ENCODE assay signal across 37 cellular contexts in the genomic region with DNA sequence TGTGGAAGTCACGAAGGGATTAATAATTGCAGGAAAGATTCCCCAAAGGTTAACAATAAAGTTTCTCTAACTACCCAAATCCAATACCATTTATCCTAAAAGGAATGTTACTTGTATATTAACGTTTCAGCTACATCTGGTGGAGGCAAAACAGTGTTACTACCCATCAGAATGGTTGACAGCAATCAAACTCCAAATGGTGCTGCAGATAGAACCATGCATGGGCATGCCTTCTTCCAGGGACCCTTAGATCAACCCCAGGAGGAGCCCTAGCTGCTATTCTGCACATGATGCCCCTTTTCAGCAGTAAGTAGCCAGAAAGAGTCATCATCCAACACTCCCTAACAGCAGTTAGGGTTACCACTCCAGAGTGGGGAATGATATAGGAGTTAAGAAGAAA.
DNase-seq lines count a peak whose midpoint lies in the region; ATAC-seq, FAIRE-seq and TF ChIP-seq lines count a peak whose summit lies in the region.
"Had no signal": no experiment of that assay in that cellular context is flagged by ENCODE, and none has a peak within 500 bp of the region (broad histone marks: within the 10 kb centered on the region; RNA-seq: fewer than 3 reads in every experiment).

No MANE protein-coding gene starts in this region.

- POLR2A ChIA-PET in HEK293 (lab: Yijun Ruan, JAX) (no interaction called here), K562 (lab: Yijun Ruan, JAX) (interaction anchor here (1.4 kb wide), 1 partner anchor 11 kb away, joined by 3 read pairs; no protein-coding TSS in a partner anchor), WTC11 (lab: Charles Lee) (no interaction called here)

- H4K20me1 ChIP-seq in K562 (replicated peaks; ENCODE audit: control insufficient read depth, insufficient read depth, low read length), result no peaks in the 10 kb centered on the region
- H4K20me1 ChIP-seq: BLaER1; BLaER1 treated with 17β-estradiol and CSF1 and Interleukin-3, amounts not matched to agents 10 nM and 100 nM had no signal

- H3K9me3 Mint-ChIP-seq in osteocyte (ENCODE audit: unreplicated experiment), result peaks cover 52% of the 10 kb centered on the region
- peaks cover 69% of the 10 kb centered on the region for H3K9me3 Mint-ChIP-seq in WTC11
- H3K9me3 Mint-ChIP-seq: CD4-positive, alpha-beta T cell; CD8-positive, alpha-beta memory T cell; CD8-positive, alpha-beta T cell had no signal

- no TSS peak for BruUV-seq in K562 (replicated peaks; lab: Mats Ljungman, UMichigan)

- ATAC-seq in K562 (no peak), left lobe of liver (no peak), WTC11 (no peak)
- ATAC-seq: A549; CD8-positive, alpha-beta T cell had no signal

- in situ Hi-C loops in K562 (cut with MboI), result no loop called here

- WGBS in K562 (ENCODE audit: insufficient coverage, low coverage, missing lambda C conversion rate), result 0% methylated on average over 2 of the region's 2 CpGs

- H3K4me1 Mint-ChIP-seq in osteocyte (ENCODE audit: unreplicated experiment), result no peaks in the 10 kb centered on the region
- 0 out of 2 replicates have a peak, but pooled peaks cover 2% of the 10 kb centered on the region for H3K4me1 Mint-ChIP-seq in WTC11
- H3K4me1 Mint-ChIP-seq: B cell; CD14-positive monocyte; CD4-positive, alpha-beta memory T cell; CD4-positive, CD25-positive, alpha-beta regulatory T cell; CD8-positive, alpha-beta memory T cell had no signal

- H3K27me3 Mint-ChIP-seq in osteocyte (ENCODE audit: unreplicated experiment) (no peaks in the 10 kb centered on the region), WTC11 (ENCODE audit: low read depth) (no peaks in the 10 kb centered on the region; the same call in 1 of the 2 replicates)

- H3K4me1 ChIP-seq in HEK293 (ENCODE audit: control insufficient read depth, insufficient read depth, low read length), result no peaks in the 10 kb centered on the region
- H3K4me1 ChIP-seq in K562 (replicated peaks in 1 of 2; ENCODE audit: control insufficient read depth in 2 of 2, insufficient read depth in 2 of 2, low read length in 2 of 2), result peaks cover 0 to 4% of the 10 kb centered on the region in 2 experiments; a peak in 2 of 5 replicates
- no peaks in the 10 kb centered on the region for H3K4me1 ChIP-seq in effector memory CD4-positive, alpha-beta T cell (ENCODE audit: control insufficient read depth, insufficient read depth, low read length, poor library complexity, severe bottlenecking)
- H3K4me1 ChIP-seq: A549, BE2C, Caco-2 had no signal

- H3K36me3 ChIP-seq in HEK293 (ENCODE audit: control insufficient read depth in 2 of 2, insufficient read depth in 1 of 2, low read length in 2 of 2) (no peaks in the 10 kb centered on the region), K562 (ENCODE audit: control insufficient read depth, insufficient read depth, low read length) (no peaks in the 10 kb centered on the region)
- no peaks in the 10 kb centered on the region for H3K36me3 ChIP-seq in effector memory CD4-positive, alpha-beta T cell (ENCODE audit: control insufficient read depth, insufficient read depth, low read length)
- H3K36me3 ChIP-seq: BE2C; BLaER1; BLaER1 treated with 17β-estradiol and CSF1 and Interleukin-3, amounts not matched to agents 10 nM and 100 nM had no signal

- H3K27me3 ChIP-seq in K562 (ENCODE audit: control insufficient read depth in 2 of 2, insufficient read depth in 2 of 2, low read length in 2 of 2), result no peaks in the 10 kb centered on the region
- no peaks in the 10 kb centered on the region for H3K27me3 ChIP-seq in effector memory CD4-positive, alpha-beta T cell (replicated peaks; ENCODE audit: control insufficient read depth, insufficient read depth, low read length, poor library complexity, severe bottlenecking)
- H3K27me3 ChIP-seq: BE2C; BLaER1; BLaER1 treated with 17β-estradiol and CSF1 and Interleukin-3, amounts not matched to agents 10 nM and 100 nM had no signal

- FAIRE-seq in K562 (lab: Jason Lieb, UNC), result peak; percentile 42
- FAIRE-seq: A204.1, A549, D721Med had no signal

- no peaks in the 10 kb centered on the region for H3K9me3 ChIP-seq in HEK293 (ENCODE audit: control insufficient read depth, insufficient read depth, low read depth, low read length)
- no peaks in the 10 kb centered on the region for H3K9me3 ChIP-seq in K562 (replicated peaks; ENCODE audit: control insufficient read depth, insufficient read depth, low read depth, low read length)
- no peaks in the 10 kb centered on the region for H3K9me3 ChIP-seq in effector memory CD4-positive, alpha-beta T cell (ENCODE audit: control insufficient read depth, low read length)
- H3K9me3 ChIP-seq: A549, BE2C had no signal

- no peak overlapping the region for H3K9ac ChIP-seq in K562 (ENCODE audit: insufficient read depth in 1 of 2, low read depth in 2 of 2, low read length in 2 of 2)
- H3K9ac ChIP-seq: BLaER1; BLaER1 treated with 17β-estradiol and CSF1 and Interleukin-3, amounts not matched to agents 10 nM and 100 nM had no signal

- no peaks in the 10 kb centered on the region for H3K9me1 ChIP-seq in K562 (ENCODE audit: control insufficient read depth, insufficient read depth, low read length)

- H3K27ac ChIP-seq in HEK293 (ENCODE audit: extremely low read depth, low read depth, low read length) (no peak overlapping the region), K562 (ENCODE audit: extremely low read depth, low read depth, low read length) (no peak overlapping the region)
- no peak overlapping the region for H3K27ac ChIP-seq in effector memory CD4-positive, alpha-beta T cell (ENCODE audit: insufficient read depth, low read length, poor library complexity, severe bottlenecking)
- H3K27ac ChIP-seq: 22Rv1; A549; BLaER1; BLaER1 treated with 17β-estradiol and CSF1 and Interleukin-3, amounts not matched to agents 10 nM and 100 nM; C4-2B had no signal

- CTCF ChIA-PET in HEK293 (lab: Yijun Ruan, JAX) (interaction anchor here (0.8 kb wide), 1 partner anchor 936 kb away, joined by 4 read pairs; no protein-coding TSS in a partner anchor), K562 (lab: Yijun Ruan, JAX; ENCODE audit: low intra/inter-chr PET ratio) (no interaction called here), WTC11 (lab: Charles Lee) (no interaction called here)

- no peaks in the 10 kb centered on the region for H3K36me3 Mint-ChIP-seq in osteocyte (ENCODE audit: unreplicated experiment)
- H3K36me3 Mint-ChIP-seq in WTC11, result peaks cover 37% of the 10 kb centered on the region
- H3K36me3 Mint-ChIP-seq: CD14-positive monocyte; CD4-positive, alpha-beta memory T cell; CD4-positive, CD25-positive, alpha-beta regulatory T cell; CD8-positive, alpha-beta memory T cell; CD8-positive, alpha-beta T cell had no signal

- no peak overlapping the region for H2AFZ ChIP-seq in K562 (ENCODE audit: low read depth, low read length)

- no peak overlapping the region for H3K4me2 ChIP-seq in K562 (ENCODE audit: insufficient read depth, low read length)
- H3K4me2 ChIP-seq: A549; BLaER1; BLaER1 treated with 17β-estradiol and CSF1 and Interleukin-3, amounts not matched to agents 10 nM and 100 nM had no signal

- intact Hi-C loops in K562 (cut with micrococcal nuclease), result no loop called here

- no peak for TF ChIP-seq POLR2A in K562 (conservative IDR thresholded peaks at IDR 0.05)

- TF ChIP-seq RAD21 in K562 (CRISPR knock-in tag; conservative IDR thresholded peaks at IDR 0.05 in 1 of 2, IDR thresholded peaks at IDR 0.05 in 1 of 2), result no peak

- H3K4me3 Mint-ChIP-seq in osteocyte (ENCODE audit: unreplicated experiment) (no peak overlapping the region), WTC11 (no peak overlapping the region)
- H3K4me3 Mint-ChIP-seq: B cell; CD14-positive monocyte; CD4-positive, alpha-beta memory T cell; CD4-positive, alpha-beta T cell; CD4-positive, CD25-positive, alpha-beta regulatory T cell; CD8-positive, alpha-beta memory T cell; CD8-positive, alpha-beta T cell had no signal

- DNase-seq in K562 (ENCODE audit: extremely low read depth in 1 of 4, low spot score in 3 of 4) (no peak), islet precursor cell (peak; percentile 1), osteocyte (ENCODE audit: extremely low spot score, unreplicated experiment) (peak; percentile 63), DMS153 treated with DMSO at 0.1 percent for 48 hours (lab: John Stamatoyannopoulos, UW; ENCODE audit: unreplicated experiment) (no peak), left lobe of liver (ENCODE audit: low spot score) (no peak), WTC11 (ENCODE audit: low spot score) (no peak)
- no peak for DNase-seq in effector memory CD4-positive, alpha-beta T cell
- DNase-seq: 8988T; ACHN; AML-193; BE2C; C1 segment of cervical spinal cord; Caco-2; Calu3; CD4-positive, alpha-beta memory T cell; CD4-positive, alpha-beta T cell; CD4-positive, CD25-positive, alpha-beta regulatory T cell; CD8-positive, alpha-beta memory T cell; COR-L47; DMS 273 treated with DMSO at 0.1 percent for 48 hours; DMS153; DMS53; DMS79; DMS79 treated with DMSO at 0.1 percent for 48 hours; DND-41; EL had no signal

- TF ChIP-seq EP300 in K562 (IDR thresholded peaks at IDR 0.05; ENCODE audit: low read length), result no peak

- H3K27ac Mint-ChIP-seq in osteocyte (ENCODE audit: unreplicated experiment) (no peak overlapping the region), WTC11 (no peak overlapping the region)
- H3K27ac Mint-ChIP-seq: B cell; CD14-positive monocyte; CD4-positive, alpha-beta memory T cell; CD4-positive, alpha-beta T cell; CD4-positive, CD25-positive, alpha-beta regulatory T cell; CD8-positive, alpha-beta memory T cell; CD8-positive, alpha-beta T cell had no signal

- no peak overlapping the region for H3K4me3 ChIP-seq in HEK293 (ENCODE audit: low read depth, low read length)
- no peak overlapping the region for H3K4me3 ChIP-seq in K562
- H3K4me3 ChIP-seq in effector memory CD4-positive, alpha-beta T cell (ENCODE audit: insufficient read depth, low read depth, low read length, poor library complexity, severe bottlenecking), result no peak overlapping the region
- H3K4me3 ChIP-seq: A549; BLaER1; BLaER1 treated with 17β-estradiol and CSF1 and Interleukin-3, amounts not matched to agents 10 nM and 100 nM had no signal

- no peaks in the 10 kb centered on the region for H3K79me2 ChIP-seq in K562 (ENCODE audit: control insufficient read depth, insufficient read depth, low read length)

- TF ChIP-seq CTCF in HEK293 (tag by site-specific recombination; IDR thresholded peaks at IDR 0.05), result no peak
- no peak for TF ChIP-seq CTCF in K562 (IDR thresholded peaks at IDR 0.05 in 2 of 3, conservative IDR thresholded peaks at IDR 0.05 in 1 of 3; ENCODE audit: insufficient read depth in 2 of 3, low read depth in 1 of 3, low read length in 3 of 3)
- TF ChIP-seq CTCF in osteocyte (IDR thresholded peaks at IDR 0.05), result no peak
- TF ChIP-seq CTCF in WTC11 (IDR thresholded peaks at IDR 0.05), result no peak

TF ChIP-seq in HEK293, 187 proteins besides CTCF, POLR2A, EP300 and RAD21 (continues in another document):
- TF ChIP-seq GLIS1 (tag by site-specific recombination; IDR thresholded peaks at IDR 0.05), result no peak
- TF ChIP-seq SETDB1 (IDR thresholded peaks at IDR 0.05; ENCODE audit: insufficient read length, low read length), result peak; percentile 88

TF ChIP-seq in K562, 482 proteins besides CTCF, POLR2A, EP300 and RAD21 (continues in another document):
- TF ChIP-seq MEIS2 (IDR thresholded peaks at IDR 0.05; ENCODE audit: partially characterized antibody) (no peak), TFAM (CRISPR knock-in tag; conservative IDR thresholded peaks at IDR 0.05) (no peak)

Comparison
In these comparisons a context has a peak if more than half of its experiments do, and no peak if none do; other contexts are left out.
1. DNase-seq: peak in islet precursor cell (single experiment) and osteocyte (single experiment); none in K562 (0 of 4), effector memory CD4-positive, alpha-beta T cell (0 of 3), DMS153 treated with DMSO at 0.1 percent for 48 hours (single experiment), left lobe of liver (single experiment) and WTC11 (single experiment).
2. Of the 44 proteins assayed by ChIP-seq in both K562 and HEK293: peak only in K562: none; only in HEK293: SETDB1 and TRIM28; in both: none; in neither: 42.